Comparison of ENCODE assay signal across 1 cellular context in genomic region chr2:201452856-201453643, GRCh38.
TF ChIP-seq lines count a peak whose summit lies in the region.

No MANE protein-coding gene starts in this region.

TF ChIP-seq in GM23338, 12 proteins besides CTCF, POLR2A, EP300 and RAD21 (continued from another document):
- TF ChIP-seq ETS1 (IDR thresholded peaks at IDR 0.05) (no peak), POLR2AphosphoS5 (IDR thresholded peaks at IDR 0.05; ENCODE audit: low read depth) (no peak), EZH2phosphoT487 (IDR thresholded peaks at IDR 0.05; ENCODE audit: unreplicated experiment) (no peak), REST (IDR thresholded peaks at IDR 0.05; ENCODE audit: unreplicated experiment) (no peak), STAT1 (IDR thresholded peaks at IDR 0.05; ENCODE audit: unreplicated experiment) (no peak), NANOG (IDR thresholded peaks at IDR 0.05; ENCODE audit: borderline replicate concordance) (no peak), EZH2 (IDR thresholded peaks at IDR 0.05; ENCODE audit: low read depth, unreplicated experiment) (no peak), JUNB (IDR thresholded peaks at IDR 0.05; ENCODE audit: unreplicated experiment) (no peak)
